In genomic region chr1:3483801-3484444, GRCh38 we compare ENCODE assay signal across 9 cellular contexts. TPM values are rescaled to one million over a fixed set of nuclear protein-coding genes. Genes with fewer than 3 reads are reported as not detected.
DNase-seq lines count a peak whose midpoint lies in the region; ATAC-seq, FAIRE-seq and TF ChIP-seq lines count a peak whose summit lies in the region.
"Had no signal": no experiment of that assay in that cellular context is flagged by ENCODE, and none has a peak within 500 bp of the region (broad histone marks: within the 10 kb centered on the region; RNA-seq: fewer than 3 reads in every experiment).

No MANE protein-coding gene starts in this region.

- no peak overlapping the region for H2BK120ac ChIP-seq in trophoblast cell (ENCODE audit: insufficient read depth, low read length, poor library complexity)

- H3K4ac ChIP-seq in trophoblast cell (ENCODE audit: low read depth, low read length): no peak overlapping the region

- no peak overlapping the region for H3K23ac ChIP-seq in trophoblast cell (ENCODE audit: low read length)

- no peak overlapping the region for H2BK12ac ChIP-seq in trophoblast cell (ENCODE audit: low read length)

- H3K79me2 ChIP-seq in trophoblast cell (ENCODE audit: control insufficient read depth, insufficient read depth, low read length, poor library complexity): no peaks in the 10 kb centered on the region

- no peaks in the 10 kb centered on the region for H3K27me3 ChIP-seq in trophoblast cell (ENCODE audit: insufficient read depth, low read length)

- H3K14ac ChIP-seq in trophoblast cell (ENCODE audit: low read length): no peak overlapping the region

- H3K27ac ChIP-seq in trophoblast cell (ENCODE audit: low read depth, low read length): no peak overlapping the region

- no peaks in the 10 kb centered on the region for H3K9me3 ChIP-seq in trophoblast cell (ENCODE audit: insufficient read depth, low read depth, low read length)

- FAIRE-seq in RCC 7860 (lab: Jason Lieb, UNC): no peak

- H3K4me2 ChIP-seq in trophoblast cell (ENCODE audit: low read length): no peak overlapping the region

- H3K79me1 ChIP-seq in trophoblast cell (ENCODE audit: low read length): no peaks in the 10 kb centered on the region

- DNase-seq in Daoy (ENCODE audit: low read depth) (peak; percentile 57), LoVo (ENCODE audit: low spot score) (peak; percentile 28), activated T-cell treated with anti-CD3 and anti-CD28 coated beads for 48 hours (ENCODE audit: low read depth) (peak; percentile 35), fibroblast of the aortic adventitia (ENCODE audit: low read depth) (no peak), trophoblast cell (peak; percentile 84 to 85), RCC 7860 (ENCODE audit: low spot score) (no peak), HPDE6-E6E7 (ENCODE audit: extremely low spot score) (no peak)

- no peak overlapping the region for H2AFZ ChIP-seq in trophoblast cell (ENCODE audit: insufficient read depth, low read length, poor library complexity)

- peaks cover 0 to 2% of the 10 kb centered on the region in 2 experiments for H3K36me3 ChIP-seq in trophoblast cell (ENCODE audit: control insufficient read depth in 1 of 2, insufficient read depth in 2 of 2, low read length in 2 of 2)

- H2AK5ac ChIP-seq in trophoblast cell (ENCODE audit: low read length): no peak overlapping the region

- H4K91ac ChIP-seq in trophoblast cell (ENCODE audit: low read depth, low read length): no peak overlapping the region

- WGBS in trophoblast cell (ENCODE audit: extremely low coverage, insufficient coverage, insufficient read length): no CpG with 5 or more reads among the region's 31 CpGs

- H3K4me3 ChIP-seq in fibroblast of the aortic adventitia (ENCODE audit: low read depth, low read length) (no peak overlapping the region), trophoblast cell (ENCODE audit: low read depth, low read length) (no peak overlapping the region)

- no peak overlapping the region for H3K9ac ChIP-seq in trophoblast cell (ENCODE audit: low read length)

- no peak overlapping the region for H3K18ac ChIP-seq in trophoblast cell (ENCODE audit: low read length)

- H4K8ac ChIP-seq in trophoblast cell (ENCODE audit: low read depth, low read length): no peak overlapping the region

- no peak overlapping the region for H2BK5ac ChIP-seq in trophoblast cell (ENCODE audit: low read depth, low read length, poor library complexity)

- no peak for ATAC-seq in HG03097 (IDR thresholded peaks at IDR 0.05; ENCODE audit: low FRiP score, unreplicated experiment)

- TF ChIP-seq CTCF in fibroblast of the aortic adventitia (IDR thresholded peaks at IDR 0.05; ENCODE audit: insufficient read depth, low read length): peak; percentile 79

- H4K12ac ChIP-seq in trophoblast cell (ENCODE audit: low read depth, low read length): no peak overlapping the region

- H3K4me1 ChIP-seq in trophoblast cell (ENCODE audit: control insufficient read depth in 1 of 2, insufficient read depth in 2 of 2, low read length in 2 of 2): peaks cover 4 to 6% of the 10 kb centered on the region in 2 experiments

RNA-seq across cellular contexts. Expression of gene ARHGEF16, which starts 29.5 kb away (rescaled TPM):
- 4.7 and 10.9 TPM in 2 replicates for total RNA-seq in Daoy (2014; rRNA removed; shearing (Covaris generic))
- 0.18 TPM in 1 of 2 replicates, not detected in the other for total RNA-seq in fibroblast of the aortic adventitia (ENCODE audit: low replicate concordance)
- polyA plus RNA-seq in trophoblast cell (2013): 6.2 and 6.3 TPM in 2 replicates
- total RNA-seq: LHCN-M2 had no signal

Comparison
In these comparisons a context has a peak if more than half of its experiments do, and no peak if none do; other contexts are left out.
1. DNase-seq: peak in Daoy (single experiment), LoVo (single experiment), activated T-cell treated with anti-CD3 and anti-CD28 coated beads for 48 hours (single experiment) and trophoblast cell (2 of 2); none in fibroblast of the aortic adventitia (single experiment), RCC 7860 (single experiment) and HPDE6-E6E7 (single experiment).